21 cellular contexts compared by ENCODE assay signal in the genomic region with DNA sequence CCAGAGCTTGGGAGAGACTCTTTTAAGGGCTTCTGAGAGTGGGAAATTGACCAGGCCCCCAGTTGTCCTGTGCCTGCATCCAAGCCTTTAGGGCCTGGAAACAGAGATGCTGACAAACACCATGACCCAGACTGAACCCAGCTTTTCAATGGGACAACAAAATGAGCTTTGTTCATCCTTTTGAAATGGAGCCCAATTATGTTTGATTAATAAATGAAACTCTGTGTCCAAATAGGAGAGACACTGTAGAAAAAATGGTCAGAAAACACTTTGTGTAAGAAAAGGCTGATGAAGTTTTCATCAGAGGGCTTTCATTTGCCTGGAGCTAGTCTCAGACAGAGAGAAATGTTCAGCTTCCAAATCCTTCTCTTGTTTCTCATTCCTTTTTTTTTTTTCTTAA.
DNase-seq lines count a peak whose midpoint lies in the region; ATAC-seq and TF ChIP-seq lines count a peak whose summit lies in the region.
"Had no signal": no experiment of that assay in that cellular context is flagged by ENCODE, and none has a peak within 500 bp of the region (broad histone marks: within the 10 kb centered on the region; RNA-seq: fewer than 3 reads in every experiment).

No MANE protein-coding gene starts in this region.

- H3K27ac Mint-ChIP-seq in stimulated activated effector memory CD8-positive, alpha-beta T cell treated with anti-CD3 and anti-CD28 coated beads, Interleukin-12 subunit alpha, Interleukin-12 subunit beta, amount 100 ng/mL, for 72 hours: no peak overlapping the region
- H3K27ac Mint-ChIP-seq: B cell; CD8-positive, alpha-beta T cell had no signal

- no peak overlapping the region for H3K4me3 ChIP-seq in smooth muscle cell
- H3K4me3 ChIP-seq: A549; BLaER1 treated with 17β-estradiol and CSF1 and Interleukin-3, amounts not matched to agents 10 nM and 100 nM; GM12878; GM23248; HAP-1; K562 had no signal

- H3K79me2 ChIP-seq in smooth muscle cell (ENCODE audit: low read depth): no peaks in the 10 kb centered on the region

- in situ Hi-C loops in SK-MEL-5 (cut with HindIII; ENCODE audit: low pct_unique_long_range_greater_than_20kb, low sequenced_read_pairs): no loop called here

- H2AFZ ChIP-seq in smooth muscle cell (ENCODE audit: low read depth): no peak overlapping the region
- H2AFZ ChIP-seq: GM23248 had no signal

- H3K4me2 ChIP-seq in smooth muscle cell: no peak overlapping the region
- H3K4me2 ChIP-seq: A549; BLaER1 treated with 17β-estradiol and CSF1 and Interleukin-3, amounts not matched to agents 10 nM and 100 nM had no signal

- H3K9me3 Mint-ChIP-seq in stimulated activated effector memory CD8-positive, alpha-beta T cell treated with anti-CD3 and anti-CD28 coated beads, Interleukin-12 subunit alpha, Interleukin-12 subunit beta, amount 100 ng/mL, for 72 hours: no peaks in the 10 kb centered on the region

- no peak for ATAC-seq in stimulated activated effector memory CD8-positive, alpha-beta T cell treated with anti-CD3 and anti-CD28 coated beads, Interleukin-12 subunit alpha, Interleukin-12 subunit beta, amount 100 ng/mL, for 72 hours
- ATAC-seq in HG02763 (IDR thresholded peaks at IDR 0.05; ENCODE audit: unreplicated experiment): no peak
- ATAC-seq: A549; CD8-positive, alpha-beta T cell; GM12878; K562 had no signal

- no peak overlapping the region for H3K27ac ChIP-seq in smooth muscle cell (ENCODE audit: low read depth)
- H3K27ac ChIP-seq: 22Rv1; A549; BLaER1 treated with 17β-estradiol and CSF1 and Interleukin-3, amounts not matched to agents 10 nM and 100 nM; GM23248 had no signal

- no peaks in the 10 kb centered on the region for H3K27me3 ChIP-seq in smooth muscle cell (ENCODE audit: low read depth)
- H3K27me3 ChIP-seq: BLaER1 treated with 17β-estradiol and CSF1 and Interleukin-3, amounts not matched to agents 10 nM and 100 nM had no signal

- no peaks in the 10 kb centered on the region for H3K9me3 ChIP-seq in smooth muscle cell (replicated peaks; ENCODE audit: low read depth)
- H3K9me3 ChIP-seq: A549; BLaER1 treated with 17β-estradiol and CSF1 and Interleukin-3, amounts not matched to agents 10 nM and 100 nM; HAP-1 had no signal

- no peaks in the 10 kb centered on the region for H3K4me1 Mint-ChIP-seq in stimulated activated effector memory CD8-positive, alpha-beta T cell treated with anti-CD3 and anti-CD28 coated beads, Interleukin-12 subunit alpha, Interleukin-12 subunit beta, amount 100 ng/mL, for 72 hours
- H3K4me1 Mint-ChIP-seq: B cell had no signal

- POLR2A ChIA-PET in GM10248 (lab: Yijun Ruan, JAX): no interaction called here

- peak; percentile 33 for DNase-seq in Ammon's horn (ENCODE audit: low spot score)
- peak; percentile 18 for DNase-seq in SK-MEL-5 (ENCODE audit: low read depth, low spot score)
- DNase-seq in globus pallidus (ENCODE audit: low spot score): peak; percentile 68
- peak; percentile 34 for DNase-seq in putamen (ENCODE audit: low spot score)
- no peak for DNase-seq in GM10248 (ENCODE audit: extremely low spot score)
- no peak for DNase-seq in stimulated activated effector memory CD8-positive, alpha-beta T cell treated with anti-CD3 and anti-CD28 coated beads, Interleukin-12 subunit alpha, Interleukin-12 subunit beta, amount 100 ng/mL, for 72 hours (ENCODE audit: low spot score in 2 of 2)
- no peak for DNase-seq in smooth muscle cell (lab: John Stamatoyannopoulos, UW; ENCODE audit: unreplicated experiment)
- DNase-seq: CD8-positive, alpha-beta T cell; COR-L47; DMS79; GF-D8; GM23248; IMR-90 had no signal

- TF ChIP-seq CTCF in GM10248 (IDR thresholded peaks at IDR 0.05; ENCODE audit: control extremely low read depth, extremely low read depth, low read depth, missing control alignments) (no peak), smooth muscle cell (IDR thresholded peaks at IDR 0.05; ENCODE audit: borderline replicate concordance, insufficient read depth, poor library complexity, severe bottlenecking) (no peak)

- CTCF ChIA-PET in GM10248 (lab: Yijun Ruan, JAX): interaction anchor here (1.3 kb wide), 1 partner anchor 14 kb away, joined by 4 read pairs; no protein-coding TSS in a partner anchor

- H3K4me3 Mint-ChIP-seq in stimulated activated effector memory CD8-positive, alpha-beta T cell treated with anti-CD3 and anti-CD28 coated beads, Interleukin-12 subunit alpha, Interleukin-12 subunit beta, amount 100 ng/mL, for 72 hours: no peak overlapping the region
- H3K4me3 Mint-ChIP-seq: B cell; CD8-positive, alpha-beta T cell had no signal

- H3K4me1 ChIP-seq in smooth muscle cell (ENCODE audit: low read depth): no peaks in the 10 kb centered on the region
- H3K4me1 ChIP-seq: A549; BLaER1 treated with 17β-estradiol and CSF1 and Interleukin-3, amounts not matched to agents 10 nM and 100 nM; HAP-1 had no signal

- no peaks in the 10 kb centered on the region for H3K36me3 Mint-ChIP-seq in stimulated activated effector memory CD8-positive, alpha-beta T cell treated with anti-CD3 and anti-CD28 coated beads, Interleukin-12 subunit alpha, Interleukin-12 subunit beta, amount 100 ng/mL, for 72 hours
- H3K36me3 Mint-ChIP-seq: CD8-positive, alpha-beta T cell had no signal

- no peaks in the 10 kb centered on the region for H4K20me1 ChIP-seq in smooth muscle cell (ENCODE audit: low read depth)
- H4K20me1 ChIP-seq: BLaER1 treated with 17β-estradiol and CSF1 and Interleukin-3, amounts not matched to agents 10 nM and 100 nM had no signal

- H3K9ac ChIP-seq in smooth muscle cell (ENCODE audit: low read depth): no peak overlapping the region
- H3K9ac ChIP-seq: BLaER1 treated with 17β-estradiol and CSF1 and Interleukin-3, amounts not matched to agents 10 nM and 100 nM; GM23248 had no signal

- no peaks in the 10 kb centered on the region for H3K36me3 ChIP-seq in smooth muscle cell (ENCODE audit: low read depth)
- H3K36me3 ChIP-seq: BLaER1 treated with 17β-estradiol and CSF1 and Interleukin-3, amounts not matched to agents 10 nM and 100 nM; HAP-1 had no signal

- H3F3A ChIP-seq in smooth muscle cell (ENCODE audit: low read depth): no peaks in the 10 kb centered on the region

Comparison
In these comparisons a context has a peak if more than half of its experiments do, and no peak if none do; other contexts are left out.
1. DNase-seq: peak in Ammon's horn (single experiment), SK-MEL-5 (single experiment), globus pallidus (single experiment) and putamen (single experiment); none in GM10248 (single experiment), stimulated activated effector memory CD8-positive, alpha-beta T cell treated with anti-CD3 and anti-CD28 coated beads, Interleukin-12 subunit alpha, Interleukin-12 subunit beta, amount 100 ng/mL, for 72 hours (0 of 2) and smooth muscle cell (single experiment).